Comparison of ENCODE assay signal across 23 cellular contexts in genomic region chr14:93926209-93926872, GRCh38. TPM values are rescaled to one million over a fixed set of nuclear protein-coding genes. Genes with fewer than 3 reads are reported as not detected.
A peak's percentile ranks its signal among the peaks of the same experiment; 100 is the strongest.
DNase-seq lines count a peak whose midpoint lies in the region; ATAC-seq, FAIRE-seq and TF ChIP-seq lines count a peak whose summit lies in the region.
"Had no signal": no experiment of that assay in that cellular context is flagged by ENCODE, and none has a peak within 500 bp of the region (broad histone marks: within the 10 kb centered on the region; RNA-seq: fewer than 3 reads in every experiment).

No MANE protein-coding gene starts in this region.

- 0 out of 2 replicates have a peak overlapping the region, but pooled peaks have one; percentile 12 for H3K4me2 ChIP-seq in HepG2 (ENCODE audit: low read depth, low read length)

- peaks cover 27% of the 10 kb centered on the region for H3K4me1 ChIP-seq in HepG2 (ENCODE audit: insufficient read depth, low read length)
- H3K4me1 ChIP-seq in right lobe of liver = no peaks in the 10 kb centered on the region
- H3K4me1 ChIP-seq in Peyer's patch = no peaks in the 10 kb centered on the region
- H3K4me1 ChIP-seq: left lung, prostate gland had no signal

- CTCF ChIA-PET in HepG2 (lab: Yijun Ruan, JAX; ENCODE audit: low intra/inter-chr PET ratio, low total read pairs) = no interaction called here

- no peak for TF ChIP-seq CTCF in HepG2 (CRISPR knock-in tag; IDR thresholded peaks at IDR 0.05)
- TF ChIP-seq CTCF in right lobe of liver (IDR thresholded peaks at IDR 0.05) = no peak
- TF ChIP-seq CTCF in Peyer's patch (IDR thresholded peaks at IDR 0.05) = no peak

- H3K27me3 ChIP-seq in HepG2 (ENCODE audit: control insufficient read depth in 1 of 2, insufficient read depth in 2 of 2, low read length in 2 of 2) = peaks cover 3 to 16% of the 10 kb centered on the region in 2 experiments; a peak in 3 of 5 replicates
- H3K27me3 ChIP-seq in right lobe of liver = no peaks in the 10 kb centered on the region
- no peaks in the 10 kb centered on the region for H3K27me3 ChIP-seq in Peyer's patch
- H3K27me3 ChIP-seq: left lung had no signal

- no TSS peak for BruUV-seq in HepG2 (replicated peaks; lab: Mats Ljungman, UMichigan)

- H3K9me3 ChIP-seq in HepG2 (ENCODE audit: low read length) (no peaks in the 10 kb centered on the region), right lobe of liver (no peaks in the 10 kb centered on the region), Peyer's patch (no peaks in the 10 kb centered on the region)
- H3K9me3 ChIP-seq: left lung, prostate gland had no signal

- no peaks in the 10 kb centered on the region for H3K36me3 ChIP-seq in HepG2 (replicated peaks in 1 of 2; ENCODE audit: control insufficient read depth in 1 of 2, insufficient read depth in 2 of 2, low read length in 2 of 2)
- H3K36me3 ChIP-seq in right lobe of liver = no peaks in the 10 kb centered on the region
- H3K36me3 ChIP-seq in Peyer's patch = no peaks in the 10 kb centered on the region
- H3K36me3 ChIP-seq: left lung, prostate gland had no signal

- in situ Hi-C loops in HepG2 (cut with HindIII; ENCODE audit: extremely low pct_ligation_motif_present, low pct_unique_long_range_greater_than_20kb) = no loop called here

- TF ChIP-seq POLR2A in HepG2 (IDR thresholded peaks at IDR 0.05; ENCODE audit: insufficient read depth in 1 of 2, low read depth in 2 of 2, low read length in 2 of 2) (no peak), right lobe of liver (IDR thresholded peaks at IDR 0.05) (no peak), Peyer's patch (IDR thresholded peaks at IDR 0.05) (no peak)

- TF ChIP-seq EP300 in HepG2 (IDR thresholded peaks at IDR 0.05; ENCODE audit: low read depth in 2 of 2, low read length in 2 of 2) (no peak), HepG2 (CRISPR knock-in tag; IDR thresholded peaks at IDR 0.05; ENCODE audit: borderline replicate concordance) (no peak)

- no peaks in the 10 kb centered on the region for H4K20me1 ChIP-seq in HepG2 (ENCODE audit: insufficient read depth, low read length)

- no peaks in the 10 kb centered on the region for H3K27me3 Mint-ChIP-seq in activated T-helper 2 cell treated with anti-CD3 and anti-CD28 coated beads, Interferon-gamma antibody, Interleukin-2, Interleukin-4, amounts not matched to agents 10 μg/mL and 5 μg/mL and 100 μg/mL, durations not matched to agents 14 hours and 24 hours and 36 hours (ENCODE audit: low read depth)
- H3K27me3 Mint-ChIP-seq: activated naive CD8-positive, alpha-beta T cell treated with anti-CD3 and anti-CD28 coated beads, Interleukin-2, amount 50 U/mL, for 24 hours; CD4-positive, alpha-beta T cell had no signal

- H2AFZ ChIP-seq in HepG2 (ENCODE audit: low read length) = no peak overlapping the region

- 57% methylated on average over 22 of the region's 23 CpGs for WGBS in HepG2 (ENCODE audit: low lambda C conversion rate)
- 66% methylated on average over 11 of the region's 23 CpGs for WGBS in right lobe of liver (ENCODE audit: insufficient coverage, low coverage, low lambda C conversion rate, missing lambda C conversion rate)

- H3K9ac ChIP-seq in HepG2 (ENCODE audit: insufficient read depth, low read depth, low read length) = no peak overlapping the region

- H3K4me3 ChIP-seq in HepG2 (replicated peaks in 1 of 3; ENCODE audit: insufficient read depth in 1 of 3, low read depth in 2 of 3, low read length in 3 of 3) (no peak overlapping the region), right lobe of liver (no peak overlapping the region), Peyer's patch (no peak overlapping the region)
- H3K4me3 ChIP-seq: left lung, prostate gland had no signal

- DNase-seq in HepG2 (ENCODE audit: low spot score) (peak; percentile 28), right lobe of liver (no peak), caudate nucleus (lab: John Stamatoyannopoulos, UW) (peak in 42 of 61 donors; percentile 4 to 88 (median 39)), midbrain (lab: John Stamatoyannopoulos, UW) (peak; percentile 72), Peyer's patch (no peak), HTR-8/SVneo (ENCODE audit: insufficient read length, low spot score) (no peak), CD1c-positive myeloid dendritic cell (ENCODE audit: extremely low spot score) (no peak)
- DNase-seq in activated T-helper 2 cell treated with anti-CD3 and anti-CD28 coated beads, Interferon-gamma antibody, Interleukin-2, Interleukin-4, amounts not matched to agents 10 μg/mL and 5 μg/mL and 100 μg/mL, durations not matched to agents 14 hours and 24 hours and 36 hours (ENCODE audit: low spot score) = no peak
- DNase-seq: activated CD4-positive, alpha-beta T cell treated with anti-CD3 and anti-CD28 coated beads, Interleukin-2, amount 50 U/mL, for 4 hours; activated naive CD8-positive, alpha-beta T cell treated with anti-CD3 and anti-CD28 coated beads, Interleukin-2, amount 50 U/mL, for 24 hours; activated T-cell treated with anti-CD3 and anti-CD28 coated beads, Interleukin-2, amount 50 U/mL, for 4 hours; CD4-positive, alpha-beta T cell; central memory CD4-positive, alpha-beta T cell; MV-4-11; NCI-H524; stimulated activated naive CD4-positive, alpha-beta T cell treated with Interleukin-2 at 50 U/mL for 16 hours had no signal

- no peaks in the 10 kb centered on the region for H3K4me1 Mint-ChIP-seq in activated T-helper 2 cell treated with anti-CD3 and anti-CD28 coated beads, Interferon-gamma antibody, Interleukin-2, Interleukin-4, amounts not matched to agents 10 μg/mL and 5 μg/mL and 100 μg/mL, durations not matched to agents 14 hours and 24 hours and 36 hours (ENCODE audit: low read depth)
- H3K4me1 Mint-ChIP-seq: activated naive CD8-positive, alpha-beta T cell treated with anti-CD3 and anti-CD28 coated beads, Interleukin-2, amount 50 U/mL, for 24 hours had no signal

- H3K27ac Mint-ChIP-seq in activated T-helper 2 cell treated with anti-CD3 and anti-CD28 coated beads, Interferon-gamma antibody, Interleukin-2, Interleukin-4, amounts not matched to agents 10 μg/mL and 5 μg/mL and 100 μg/mL, durations not matched to agents 14 hours and 24 hours and 36 hours = no peak overlapping the region
- H3K27ac Mint-ChIP-seq: activated naive CD8-positive, alpha-beta T cell treated with anti-CD3 and anti-CD28 coated beads, Interleukin-2, amount 50 U/mL, for 24 hours; CD4-positive, alpha-beta T cell had no signal

- H3K27ac ChIP-seq in HepG2 (ENCODE audit: extremely low read length, insufficient read depth, low read length) = no peak overlapping the region
- no peak overlapping the region for H3K27ac ChIP-seq in right lobe of liver
- H3K27ac ChIP-seq in caudate nucleus (ENCODE audit: low read depth, low read length) = peak overlapping the region; percentile 59
- H3K27ac ChIP-seq in Peyer's patch = no peak overlapping the region
- H3K27ac ChIP-seq: left lung, prostate gland had no signal

- POLR2A ChIA-PET in HepG2 (lab: Yijun Ruan, JAX) = interaction anchor here (1.0 kb wide), 1 partner anchor 9 kb away, joined by 4 read pairs; no protein-coding TSS in a partner anchor

- no peak overlapping the region for H3K4me3 Mint-ChIP-seq in activated T-helper 2 cell treated with anti-CD3 and anti-CD28 coated beads, Interferon-gamma antibody, Interleukin-2, Interleukin-4, amounts not matched to agents 10 μg/mL and 5 μg/mL and 100 μg/mL, durations not matched to agents 14 hours and 24 hours and 36 hours (ENCODE audit: low read depth)
- H3K4me3 Mint-ChIP-seq: activated naive CD8-positive, alpha-beta T cell treated with anti-CD3 and anti-CD28 coated beads, Interleukin-2, amount 50 U/mL, for 24 hours; activated T-cell treated with anti-CD3 and anti-CD28 coated beads, Interleukin-2, amount 50 U/mL, for 4 hours; CD4-positive, alpha-beta T cell had no signal

- H3K36me3 Mint-ChIP-seq in activated T-helper 2 cell treated with anti-CD3 and anti-CD28 coated beads, Interferon-gamma antibody, Interleukin-2, Interleukin-4, amounts not matched to agents 10 μg/mL and 5 μg/mL and 100 μg/mL, durations not matched to agents 14 hours and 24 hours and 36 hours (ENCODE audit: low read depth) = peaks cover 2% of the 10 kb centered on the region

- no peak for TF ChIP-seq RAD21 in HepG2 (CRISPR knock-in tag; IDR thresholded peaks at IDR 0.05)

- intact Hi-C loops in HepG2 (cut with micrococcal nuclease; ENCODE audit: unreplicated experiment) (no loop called here), right lobe of liver (cut with DNase I) (no loop called here)
- intact Hi-C loops in activated T-helper 2 cell treated with anti-CD3 and anti-CD28 coated beads, Interferon-gamma antibody, Interleukin-2, Interleukin-4, amounts not matched to agents 10 μg/mL and 5 μg/mL and 100 μg/mL, durations not matched to agents 14 hours and 24 hours and 36 hours (cut with micrococcal nuclease) = no loop called here

- FAIRE-seq in HepG2 (lab: Jason Lieb, UNC) (no peak), HTR-8/SVneo (lab: Jason Lieb, UNC) (no peak)
- FAIRE-seq: endometrium had no signal

- peak; percentile 30 for ATAC-seq in HepG2
- no peak for ATAC-seq in right lobe of liver
- ATAC-seq: activated naive CD8-positive, alpha-beta T cell treated with anti-CD3 and anti-CD28 coated beads, Interleukin-2, amount 50 U/mL, for 24 hours; activated T-cell treated with anti-CD3 and anti-CD28 coated beads, Interleukin-2, amount 50 U/mL, for 4 hours had no signal

- H3K9me3 Mint-ChIP-seq in activated T-helper 2 cell treated with anti-CD3 and anti-CD28 coated beads, Interferon-gamma antibody, Interleukin-2, Interleukin-4, amounts not matched to agents 10 μg/mL and 5 μg/mL and 100 μg/mL, durations not matched to agents 14 hours and 24 hours and 36 hours = no peaks in the 10 kb centered on the region
- H3K9me3 Mint-ChIP-seq: activated naive CD8-positive, alpha-beta T cell treated with anti-CD3 and anti-CD28 coated beads, Interleukin-2, amount 50 U/mL, for 24 hours; activated T-cell treated with anti-CD3 and anti-CD28 coated beads, Interleukin-2, amount 50 U/mL, for 4 hours; CD4-positive, alpha-beta T cell had no signal

- H3K79me2 ChIP-seq in HepG2 (ENCODE audit: insufficient read depth, low read length) = no peaks in the 10 kb centered on the region

RNA-seq across cellular contexts. Expression of gene FAM181A, which starts 0.8 kb away (rescaled TPM):
- total RNA-seq in HepG2 (2016; rRNA removed; fragmentation: Illumina TruSeq; extraction: Trizol) (1.1 and 1.5 TPM in 2 replicates), right lobe of liver (not detected), Peyer's patch (not detected)
- total RNA-seq in HepG2 (2016; cell fraction: cytosol; rRNA removed; fragmentation: Illumina TruSeq; extraction: Trizol; ENCODE audit: low read depth) = 0.18 and 0.51 TPM in 2 replicates
- total RNA-seq in HepG2 (2016; cell fraction: insoluble cytoplasmic fraction; rRNA removed; fragmentation: Illumina TruSeq; extraction: Trizol) = 0.95 and 1.2 TPM in 2 replicates
- total RNA-seq in HepG2 (2016; cell fraction: membrane; rRNA removed; fragmentation: Illumina TruSeq; extraction: Trizol) = 1.1 and 1.4 TPM in 2 replicates
- 0.38 and 1.1 TPM in 2 replicates for total RNA-seq in HepG2 (2016; cell fraction: nucleus; rRNA removed; fragmentation: Illumina TruSeq; extraction: Trizol)
- 0.80 and 1.1 TPM in 2 replicates for polyA plus RNA-seq in HepG2 (2011; rRNA removed)
- 0.47 and 0.89 TPM in 2 replicates for polyA plus RNA-seq in HepG2 (2011; cell fraction: cytosol; rRNA removed)
- polyA plus RNA-seq in HepG2 (2011; cell fraction: nucleus; rRNA removed) = 0.45 and 0.61 TPM in 2 replicates
- 0.69 and 0.97 TPM in 2 replicates for polyA plus RNA-seq in HepG2 (2012)
- 0.54 and 0.60 TPM in 2 replicates for polyA plus RNA-seq in HepG2 (2016; cell fraction: cytosol; fragmentation: Illumina TruSeq; extraction: Trizol; ENCODE audit: low read depth)
- 1.4 and 1.8 TPM in 2 replicates for polyA plus RNA-seq in HepG2 (2016; cell fraction: insoluble cytoplasmic fraction; fragmentation: Illumina TruSeq; extraction: Trizol; ENCODE audit: low read depth)
- polyA plus RNA-seq in HepG2 (2016; cell fraction: membrane; fragmentation: Illumina TruSeq; extraction: Trizol; ENCODE audit: low read depth) = 0.57 and 0.84 TPM in 2 replicates
- polyA plus RNA-seq in HepG2 (2016; cell fraction: nucleus; fragmentation: Illumina TruSeq; extraction: Trizol; ENCODE audit: insufficient read depth, low read depth) = 1.6 and 2.1 TPM in 2 replicates
- polyA minus RNA-seq in HepG2 (2011; rRNA and poly(A)+ RNA removed; ENCODE audit: low replicate concordance) = 1.6 TPM in 1 of 2 replicates, not detected in the other
- polyA minus RNA-seq in HepG2 (2011; cell fraction: cytosol; rRNA and poly(A)+ RNA removed) = not detected in 2 replicates
- polyA minus RNA-seq in HepG2 (2011; cell fraction: nucleus; rRNA and poly(A)+ RNA removed) = not detected in 2 replicates
- total RNA-seq in activated T-helper 2 cell treated with anti-CD3 and anti-CD28 coated beads, Interferon-gamma antibody, Interleukin-2, Interleukin-4, amounts not matched to agents 10 μg/mL and 5 μg/mL and 100 μg/mL, durations not matched to agents 14 hours and 24 hours and 36 hours = not detected in 2 replicates
- total RNA-seq: A673; activated T-cell treated with anti-CD3 and anti-CD28 coated beads, Interleukin-2, amount 50 U/mL, for 4 hours; CD4-positive, alpha-beta T cell; fibroblast of villous mesenchyme; RPMI7951; urinary bladder had no signal
- polyA plus RNA-seq: urinary bladder had no signal

RNA-seq across cellular contexts. Expression of gene ASB2, which starts 50.0 kb away (rescaled TPM):
- total RNA-seq in HepG2 (2016; rRNA removed; fragmentation: Illumina TruSeq; extraction: Trizol) = 0.46 and 0.82 TPM in 2 replicates
- total RNA-seq in HepG2 (2016; cell fraction: cytosol; rRNA removed; fragmentation: Illumina TruSeq; extraction: Trizol; ENCODE audit: low read depth) = 0.26 and 0.40 TPM in 2 replicates
- total RNA-seq in HepG2 (2016; cell fraction: insoluble cytoplasmic fraction; rRNA removed; fragmentation: Illumina TruSeq; extraction: Trizol) = 0.62 and 0.93 TPM in 2 replicates
- total RNA-seq in HepG2 (2016; cell fraction: membrane; rRNA removed; fragmentation: Illumina TruSeq; extraction: Trizol) = 0.37 and 0.83 TPM in 2 replicates
- total RNA-seq in HepG2 (2016; cell fraction: nucleus; rRNA removed; fragmentation: Illumina TruSeq; extraction: Trizol) = 1.1 and 1.3 TPM in 2 replicates
- 4.1 and 4.5 TPM in 2 replicates for polyA plus RNA-seq in HepG2 (2011; rRNA removed)
- 4.5 and 6.1 TPM in 2 replicates for polyA plus RNA-seq in HepG2 (2011; cell fraction: cytosol; rRNA removed)
- polyA plus RNA-seq in HepG2 (2011; cell fraction: nucleus; rRNA removed) = 9.6 and 13.9 TPM in 2 replicates
- polyA plus RNA-seq in HepG2 (2012) = 0.48 and 0.80 TPM in 2 replicates
- polyA plus RNA-seq in HepG2 (2016; cell fraction: cytosol; fragmentation: Illumina TruSeq; extraction: Trizol; ENCODE audit: low read depth) = 0.21 and 0.37 TPM in 2 replicates
- 0.58 and 0.71 TPM in 2 replicates for polyA plus RNA-seq in HepG2 (2016; cell fraction: insoluble cytoplasmic fraction; fragmentation: Illumina TruSeq; extraction: Trizol; ENCODE audit: low read depth)
- polyA plus RNA-seq in HepG2 (2016; cell fraction: membrane; fragmentation: Illumina TruSeq; extraction: Trizol; ENCODE audit: low read depth) = 0.35 and 0.43 TPM in 2 replicates
- 1.0 and 1.6 TPM in 2 replicates for polyA plus RNA-seq in HepG2 (2016; cell fraction: nucleus; fragmentation: Illumina TruSeq; extraction: Trizol; ENCODE audit: insufficient read depth, low read depth)
- 14.4 TPM in 1 of 2 replicates, not detected in the other for polyA minus RNA-seq in HepG2 (2011; rRNA and poly(A)+ RNA removed; ENCODE audit: low replicate concordance)
- 3.1 and 3.4 TPM in 2 replicates for polyA minus RNA-seq in HepG2 (2011; cell fraction: cytosol; rRNA and poly(A)+ RNA removed)
- 3.7 and 6.6 TPM in 2 replicates for polyA minus RNA-seq in HepG2 (2011; cell fraction: nucleus; rRNA and poly(A)+ RNA removed)
- under 1 TPM; 0.20 to 0.59 (median 0.28) TPM for total RNA-seq in right lobe of liver
- total RNA-seq in Peyer's patch = 10 to 100 TPM in 1 of 4 donors, 1 to 10 TPM in 3; 3.2 to 32.2 (median 5.4) TPM
- total RNA-seq in activated T-helper 2 cell treated with anti-CD3 and anti-CD28 coated beads, Interferon-gamma antibody, Interleukin-2, Interleukin-4, amounts not matched to agents 10 μg/mL and 5 μg/mL and 100 μg/mL, durations not matched to agents 14 hours and 24 hours and 36 hours = 19.8 TPM in 2 replicates
- total RNA-seq: A673 had no signal

Comparison
In these comparisons a context has a peak if more than half of its experiments do, and no peak if none do; other contexts are left out.
1. DNase-seq: peak in HepG2 (single experiment), caudate nucleus (42 of 61) and midbrain (single experiment); none in right lobe of liver (0 of 3), Peyer's patch (0 of 3), HTR-8/SVneo (single experiment), activated T-helper 2 cell treated with anti-CD3 and anti-CD28 coated beads, Interferon-gamma antibody, Interleukin-2, Interleukin-4, amounts not matched to agents 10 μg/mL and 5 μg/mL and 100 μg/mL, durations not matched to agents 14 hours and 24 hours and 36 hours (single experiment) and CD1c-positive myeloid dendritic cell (single experiment).